9 cellular contexts compared by ENCODE assay signal in genomic region chr17:81254955-81255717, GRCh38. TPM values are rescaled to one million over a fixed set of nuclear protein-coding genes. Genes with fewer than 3 reads are reported as not detected.
DNase-seq lines count a peak whose midpoint lies in the region; ATAC-seq, FAIRE-seq and TF ChIP-seq lines count a peak whose summit lies in the region.
"Had no signal": no experiment of that assay in that cellular context is flagged by ENCODE, and none has a peak within 500 bp of the region (broad histone marks: within the 10 kb centered on the region; RNA-seq: fewer than 3 reads in every experiment).

No MANE protein-coding gene starts in this region.

- H3K23me2 ChIP-seq in H9 (ENCODE audit: insufficient read length, low read depth, low read length, poor library complexity, severe bottlenecking), result no peaks in the 10 kb centered on the region

- no peak overlapping the region for H3K4me2 ChIP-seq in H9 (ENCODE audit: insufficient read depth, insufficient read length, low read length)
- H3K4me2 ChIP-seq: KMS-11 had no signal

- FAIRE-seq in GM12892 (lab: Jason Lieb, UNC), result no peak

- H3K4me1 ChIP-seq in H9 (ENCODE audit: insufficient read depth, low read length) (no peaks in the 10 kb centered on the region), liver (ENCODE audit: control insufficient read depth in 4 of 4, insufficient read depth in 4 of 4, low read length in 3 of 4) (peaks cover 0 to 4% (median 0%) of the 10 kb centered on the region in 4 donors)

- peaks cover 15 to 25% of the 10 kb centered on the region in 2 experiments for H3K4me1 Mint-ChIP-seq in H9
- H3K4me1 Mint-ChIP-seq in type B pancreatic cell (ENCODE audit: unreplicated experiment), result peaks cover 22% of the 10 kb centered on the region
- H3K4me1 Mint-ChIP-seq in natural killer cell, result peaks cover 25 to 28% of the 10 kb centered on the region in 2 donors

- no peak overlapping the region for H2BK5ac ChIP-seq in H9 (ENCODE audit: insufficient read length, low read length)

- peaks cover 11 to 49% (median 15%) of the 10 kb centered on the region in 4 donors for H3K36me3 ChIP-seq in liver (ENCODE audit: control insufficient read depth in 4 of 4, insufficient read depth in 3 of 4, low read depth in 1 of 4, low read length in 3 of 4)

- H3K23ac ChIP-seq in H9 (ENCODE audit: insufficient read length, low read depth, low read length), result no peak overlapping the region

- H3K14ac ChIP-seq in H9 (ENCODE audit: insufficient read depth, low read length), result no peak overlapping the region

- H2AK5ac ChIP-seq in H9 (ENCODE audit: insufficient read length, low read length), result no peak overlapping the region

- peaks cover 9 to 20% (median 15%) of the 10 kb centered on the region in 3 experiments for H3K36me3 Mint-ChIP-seq in H9 (ENCODE audit: insufficient read depth in 1 of 3, low read depth in 3 of 3)
- H3K36me3 Mint-ChIP-seq in type B pancreatic cell, result peaks cover 5% of the 10 kb centered on the region
- H3K36me3 Mint-ChIP-seq in natural killer cell, result no peaks in the 10 kb centered on the region

- H4K91ac ChIP-seq in H9 (ENCODE audit: insufficient read length, low read depth, low read length), result no peak overlapping the region

- no peak overlapping the region for H3K4ac ChIP-seq in H9 (ENCODE audit: low read depth, low read length)

- intact Hi-C loops in natural killer cell (cut with micrococcal nuclease), result no loop called here

- peak overlapping the region in 1 of 3 experiments; percentile 20; a peak in 2 of 7 replicates for H3K27ac Mint-ChIP-seq in H9
- H3K27ac Mint-ChIP-seq in type B pancreatic cell, result peak overlapping the region; percentile 53
- H3K27ac Mint-ChIP-seq in natural killer cell, result no peak overlapping the region

- H3K4me3 Mint-ChIP-seq in H9 (no peak overlapping the region), type B pancreatic cell (no peak overlapping the region), natural killer cell (no peak overlapping the region)

- H3K27ac ChIP-seq in H9 (ENCODE audit: insufficient read length, low read depth, low read length) (no peak overlapping the region), coronary artery (peak overlapping the region in 1 of 2 donors; percentile 21), liver (ENCODE audit: low read depth in 1 of 2, low read length in 2 of 2) (no peak overlapping the region)
- H3K27ac ChIP-seq: KMS-11 had no signal

- H3K56ac ChIP-seq in H9 (ENCODE audit: insufficient read length, low read depth, low read length), result no peak overlapping the region

- no peak overlapping the region for H3K18ac ChIP-seq in H9 (ENCODE audit: insufficient read length, low read depth, low read length)

- H2BK15ac ChIP-seq in H9 (ENCODE audit: low read depth, low read length), result no peak overlapping the region

- H3T11ph ChIP-seq in H9 (ENCODE audit: low read length), result no peak overlapping the region

- ATAC-seq in natural killer cell, result no peak

- H3K79me2 ChIP-seq in H9 (ENCODE audit: insufficient read depth, low read length), result no peaks in the 10 kb centered on the region

- H3K4me3 ChIP-seq in coronary artery, result peak overlapping the region; percentile 6
- H3K4me3 ChIP-seq in liver (ENCODE audit: low read depth in 1 of 3, low read length in 3 of 3), result no peak overlapping the region

- H3K9ac ChIP-seq in H9 (ENCODE audit: extremely low read depth, insufficient read length, low read length) (no peak overlapping the region), liver (ENCODE audit: low read depth in 1 of 2, low read length in 2 of 2) (no peak overlapping the region)
- H3K9ac ChIP-seq: KMS-11 had no signal

- H3K9me3 Mint-ChIP-seq in H9, result no peaks in the 10 kb centered on the region; a peak in 1 of 5 replicates
- H3K9me3 Mint-ChIP-seq in type B pancreatic cell, result no peaks in the 10 kb centered on the region
- H3K9me3 Mint-ChIP-seq in natural killer cell, result no peaks in the 10 kb centered on the region

- TF ChIP-seq RAD21 in liver (IDR thresholded peaks at IDR 0.05), result peak in 1 of 2 donors; percentile 77

- no peak for TF ChIP-seq POLR2A in GM12892 (IDR thresholded peaks at IDR 0.05; ENCODE audit: low read depth, low read length)

- peak; percentile 66 for TF ChIP-seq CTCF in H9 (conservative IDR thresholded peaks at IDR 0.05)
- TF ChIP-seq CTCF in coronary artery (IDR thresholded peaks at IDR 0.05), result peak; percentile 30
- peak; percentile 32 for TF ChIP-seq CTCF in liver (IDR thresholded peaks at IDR 0.05; ENCODE audit: low read depth, low read length, missing input control)
- peak; percentile 70 for TF ChIP-seq CTCF in type B pancreatic cell (conservative IDR thresholded peaks at IDR 0.05)
- TF ChIP-seq CTCF in natural killer cell (IDR thresholded peaks at IDR 0.05), result no peak

- H2BK20ac ChIP-seq in H9 (ENCODE audit: low read depth, low read length, poor library complexity, severe bottlenecking), result no peak overlapping the region

- H2AFZ ChIP-seq in H9 (ENCODE audit: low read length), result no peak overlapping the region

- H2BK12ac ChIP-seq in H9 (ENCODE audit: insufficient read length, low read depth, low read length), result no peak overlapping the region

- H3K27me3 Mint-ChIP-seq in H9 (ENCODE audit: low read depth), result no peaks in the 10 kb centered on the region
- H3K27me3 Mint-ChIP-seq in type B pancreatic cell, result no peaks in the 10 kb centered on the region
- H3K27me3 Mint-ChIP-seq in natural killer cell (ENCODE audit: low read depth in 2 of 2), result no peaks in the 10 kb centered on the region

- H3K27me3 ChIP-seq in H9 (ENCODE audit: insufficient read depth, low read length), result no peaks in the 10 kb centered on the region
- no peaks in the 10 kb centered on the region for H3K27me3 ChIP-seq in liver (ENCODE audit: control insufficient read depth in 4 of 4, insufficient read depth in 4 of 4, low read length in 3 of 4)

- DNase-seq in H9, result peak; percentile 90
- peak; percentile 76 to 83 for DNase-seq in NOMO-1 (lab: John Stamatoyannopoulos, UW; ENCODE audit: unreplicated experiment in 2 of 2)
- DNase-seq in coronary artery (ENCODE audit: low spot score), result no peak
- no peak for DNase-seq in type B pancreatic cell (ENCODE audit: extremely low spot score, unreplicated experiment)
- no peak for DNase-seq in natural killer cell
- DNase-seq in NCI-H1930 (lab: John Stamatoyannopoulos, UW), result no peak
- DNase-seq in GM12892 (ENCODE audit: insufficient read length), result no peak

- no peaks in the 10 kb centered on the region for H3K79me1 ChIP-seq in H9 (ENCODE audit: insufficient read depth, low read depth, low read length, poor library complexity, severe bottlenecking)

- H4K5ac ChIP-seq in H9 (ENCODE audit: insufficient read length, low read depth, low read length), result no peak overlapping the region

- no CpG with 5 or more reads among the region's 35 CpGs for WGBS in H9 (ENCODE audit: extremely low coverage, insufficient read length, low lambda C conversion rate)
- 48% methylated on average over 35 of the region's 35 CpGs for WGBS in liver

- H2BK120ac ChIP-seq in H9 (ENCODE audit: low read depth, low read length, poor library complexity, severe bottlenecking), result no peak overlapping the region

- no peak overlapping the region for H4K8ac ChIP-seq in H9 (replicated peaks; ENCODE audit: insufficient read length, low read depth, low read length)

- H4K20me1 ChIP-seq in H9 (ENCODE audit: control insufficient read depth, insufficient read depth, insufficient read length), result no peaks in the 10 kb centered on the region

- H3K9me3 ChIP-seq in H9 (ENCODE audit: control insufficient read depth, low read depth, low read length) (no peaks in the 10 kb centered on the region), liver (ENCODE audit: control insufficient read depth in 4 of 4, low read length in 3 of 4) (no peaks in the 10 kb centered on the region)

TF ChIP-seq in liver, 16 proteins besides CTCF, POLR2A, EP300 and RAD21:
- no peak for TF ChIP-seq HNF4G (IDR thresholded peaks at IDR 0.05)
- TF ChIP-seq HNF4A (conservative IDR thresholded peaks at IDR 0.05), result no peak
- TF ChIP-seq RXRA (IDR thresholded peaks at IDR 0.05), result no peak
- no peak for TF ChIP-seq SP1 (IDR thresholded peaks at IDR 0.05)

RNA-seq across cellular contexts. Expression of gene NDUFAF8, which starts 16.0 kb away (rescaled TPM):
- total RNA-seq in H9 (2021), result 53.1 and 60.1 TPM in 2 replicates
- 10 to 100 TPM in 1 of 2 donors, 1 to 10 TPM in 1; 8.3 to 11.6 TPM for total RNA-seq in liver
- polyA plus RNA-seq in liver, result 10 to 100 TPM; 19.3 to 67.4 TPM
- total RNA-seq in type B pancreatic cell (ENCODE audit: low replicate concordance), result 56.9 and 82.3 TPM in 2 replicates
- 10 to 100 TPM; 28.6 to 36.4 (median 34.9) TPM for total RNA-seq in natural killer cell
- 156 TPM for polyA plus RNA-seq in GM12892 (2012; ENCODE audit: missing spikeins)

RNA-seq across cellular contexts. Expression of gene TEPSIN, which starts 16.3 kb away (rescaled TPM):
- 36.2 and 38.8 TPM in 2 replicates for total RNA-seq in H9 (2021)
- total RNA-seq in liver, result 10 to 100 TPM in 1 of 2 donors, 1 to 10 TPM in 1; 10.0 to 22.9 TPM
- polyA plus RNA-seq in liver, result 10 to 100 TPM in 1 of 2 donors, 1 to 10 TPM in 1; 3.2 to 11.4 TPM
- total RNA-seq in type B pancreatic cell (ENCODE audit: low replicate concordance), result 45.7 and 50.1 TPM in 2 replicates
- 100 to 1,000 TPM in 2 of 3 donors, 10 to 100 TPM in 1; 89.8 to 137 (median 126) TPM for total RNA-seq in natural killer cell
- polyA plus RNA-seq in GM12892 (2012; ENCODE audit: missing spikeins), result 9.7 TPM

RNA-seq across cellular contexts. Expression of gene CEP131, which starts 32.4 kb away (rescaled TPM):
- total RNA-seq in H9 (2021) (16.3 and 16.5 TPM in 2 replicates), liver (1 to 10 TPM; 2.4 to 6.3 TPM), type B pancreatic cell (ENCODE audit: low replicate concordance) (12.8 and 26.8 TPM in 2 replicates), natural killer cell (10 to 100 TPM in 2 of 3 donors, 1 to 10 TPM in 1; 9.9 to 11.4 (median 10.0) TPM)
- 1 to 10 TPM in 1 of 2 donors, under 1 TPM in 1; 0.71 to 2.0 TPM for polyA plus RNA-seq in liver
- 4.8 TPM for polyA plus RNA-seq in GM12892 (2012; ENCODE audit: missing spikeins)

RNA-seq across cellular contexts. Expression of gene SLC38A10, which starts 40.0 kb away (rescaled TPM):
- total RNA-seq in H9 (2021) (43.2 and 43.8 TPM in 2 replicates), liver (100 to 1,000 TPM in 1 of 2 donors, 10 to 100 TPM in 1; 34.2 to 117 TPM), type B pancreatic cell (ENCODE audit: low replicate concordance) (85.0 and 118 TPM in 2 replicates), natural killer cell (100 to 1,000 TPM in 1 of 3 donors, 10 to 100 TPM in 2; 72.2 to 104 (median 90.5) TPM)
- polyA plus RNA-seq in liver, result 10 to 100 TPM; 29.3 to 75.2 TPM
- polyA plus RNA-seq in GM12892 (2012; ENCODE audit: missing spikeins), result 20.1 TPM

Comparison
In these comparisons a context has a peak if more than half of its experiments do, and no peak if none do; other contexts are left out.
1. DNase-seq: peak in H9 (single experiment) and NOMO-1 (2 of 2); none in coronary artery (single experiment), type B pancreatic cell (single experiment), natural killer cell (single experiment), NCI-H1930 (0 of 2) and GM12892 (single experiment).